1 cellular context compared by ENCODE assay signal in the genomic region with DNA sequence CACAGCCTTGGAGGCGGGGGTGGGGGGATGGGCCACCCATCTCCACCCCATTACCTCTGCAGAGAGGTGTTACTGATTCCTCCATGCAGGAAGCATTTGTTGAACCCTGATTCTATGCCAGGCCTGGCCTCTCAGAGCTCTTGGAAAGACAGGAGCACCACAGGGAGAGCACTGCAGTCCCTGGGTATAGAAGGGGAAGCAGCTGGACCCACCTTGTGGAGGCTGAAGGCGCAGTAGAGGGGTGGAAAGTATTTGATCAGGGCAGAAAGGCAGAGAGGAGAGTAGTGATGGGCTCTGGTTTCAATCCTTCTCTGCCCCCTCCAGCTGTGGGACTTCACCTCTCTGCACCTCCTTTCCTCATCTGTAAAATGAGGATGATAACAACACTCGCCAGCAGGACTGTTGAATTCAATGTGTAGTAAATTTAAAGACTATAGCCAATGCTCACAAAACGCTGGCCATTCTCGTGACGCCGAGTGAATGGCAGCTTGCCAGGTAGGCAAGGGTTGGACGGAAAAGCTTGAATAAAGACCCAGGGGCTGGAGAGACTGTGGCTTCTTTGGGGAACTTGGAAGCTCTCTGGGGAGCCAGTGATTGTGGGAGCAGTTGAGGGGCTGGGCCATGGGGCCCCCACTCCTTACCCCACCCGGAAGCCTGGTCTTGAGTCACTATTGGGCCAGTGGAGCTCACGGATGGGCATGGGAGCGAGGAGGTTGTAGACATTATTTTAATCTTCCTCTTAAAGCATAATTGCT.
TF ChIP-seq lines count a peak whose summit lies in the region.

No MANE protein-coding gene starts in this region.

TF ChIP-seq in HEK293, 187 proteins besides CTCF, POLR2A, EP300 and RAD21 (continued from another document):
- TF ChIP-seq, protein P1, sequence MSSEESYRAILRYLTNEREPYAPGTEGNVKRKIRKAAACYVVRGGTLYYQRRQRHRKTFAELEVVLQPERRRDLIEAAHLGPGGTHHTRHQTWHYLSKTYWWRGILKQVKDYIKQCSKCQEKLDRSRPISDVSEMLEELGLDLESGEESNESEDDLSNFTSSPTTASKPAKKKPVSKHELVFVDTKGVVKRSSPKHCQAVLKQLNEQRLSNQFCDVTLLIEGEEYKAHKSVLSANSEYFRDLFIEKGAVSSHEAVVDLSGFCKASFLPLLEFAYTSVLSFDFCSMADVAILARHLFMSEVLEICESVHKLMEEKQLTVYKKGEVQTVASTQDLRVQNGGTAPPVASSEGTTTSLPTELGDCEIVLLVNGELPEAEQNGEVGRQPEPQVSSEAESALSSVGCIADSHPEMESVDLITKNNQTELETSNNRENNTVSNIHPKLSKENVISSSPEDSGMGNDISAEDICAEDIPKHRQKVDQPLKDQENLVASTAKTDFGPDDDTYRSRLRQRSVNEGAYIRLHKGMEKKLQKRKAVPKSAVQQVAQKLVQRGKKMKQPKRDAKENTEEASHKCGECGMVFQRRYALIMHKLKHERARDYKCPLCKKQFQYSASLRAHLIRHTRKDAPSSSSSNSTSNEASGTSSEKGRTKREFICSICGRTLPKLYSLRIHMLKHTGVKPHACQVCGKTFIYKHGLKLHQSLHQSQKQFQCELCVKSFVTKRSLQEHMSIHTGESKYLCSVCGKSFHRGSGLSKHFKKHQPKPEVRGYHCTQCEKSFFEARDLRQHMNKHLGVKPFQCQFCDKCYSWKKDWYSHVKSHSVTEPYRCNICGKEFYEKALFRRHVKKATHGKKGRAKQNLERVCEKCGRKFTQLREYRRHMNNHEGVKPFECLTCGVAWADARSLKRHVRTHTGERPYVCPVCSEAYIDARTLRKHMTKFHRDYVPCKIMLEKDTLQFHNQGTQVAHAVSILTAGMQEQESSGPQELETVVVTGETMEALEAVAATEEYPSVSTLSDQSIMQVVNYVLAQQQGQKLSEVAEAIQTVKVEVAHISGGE (tag by site-specific recombination; conservative IDR thresholded peaks at IDR 0.05; ENCODE audit: low read depth): no peak
TF ChIP-seq in HEK293: peak in this region for 16.
